In genomic region chr7:90931996-90932912, GRCh38 we compare ENCODE assay signal across 8 cellular contexts.
DNase-seq lines count a peak whose midpoint lies in the region; ATAC-seq, FAIRE-seq and TF ChIP-seq lines count a peak whose summit lies in the region.

No MANE protein-coding gene starts in this region.

- FAIRE-seq in GM12892 (lab: Jason Lieb, UNC) = peak; percentile 95

- H3K4me1 ChIP-seq in mammary epithelial cell (ENCODE audit: insufficient read depth, low read length) (no peaks in the 10 kb centered on the region), HAP-1 (no peaks in the 10 kb centered on the region)

- intact Hi-C loops in mammary epithelial cell (cut with micrococcal nuclease) = no loop called here

- no peak overlapping the region for H3K4me3 ChIP-seq in mammary epithelial cell (replicated peaks in 1 of 3; ENCODE audit: insufficient read depth in 1 of 3, low read depth in 2 of 3, low read length in 3 of 3)
- no peak overlapping the region for H3K4me3 ChIP-seq in HAP-1

- TF ChIP-seq POLR2A in GM12892 (IDR thresholded peaks at IDR 0.05; ENCODE audit: low read depth, low read length) = no peak

- in situ Hi-C loops in mammary epithelial cell (cut with MboI; ENCODE audit: low sequenced_read_pairs in 2 of 2) (no loop called here), HAP-1 (cut with MboI; ENCODE audit: low sequenced_read_pairs) (no loop called here)

- H3K27ac ChIP-seq in mammary epithelial cell (ENCODE audit: insufficient read depth, low read depth, low read length) = no peak overlapping the region

- BruUV-seq in mammary epithelial cell (replicated peaks; lab: Mats Ljungman, UMichigan) = no TSS peak

- no peaks in the 10 kb centered on the region for H4K20me1 ChIP-seq in mammary epithelial cell (ENCODE audit: insufficient read depth, low read length)

- H3K4me2 ChIP-seq in mammary epithelial cell (ENCODE audit: insufficient read depth, low read depth, low read length) = no peak overlapping the region

- no peaks in the 10 kb centered on the region for H3K79me2 ChIP-seq in mammary epithelial cell (ENCODE audit: insufficient read depth, low read length)

- no peaks in the 10 kb centered on the region for H3K9me3 ChIP-seq in mammary epithelial cell (replicated peaks; ENCODE audit: insufficient read depth, low read length)
- H3K9me3 ChIP-seq in HAP-1 = no peaks in the 10 kb centered on the region

- 81% methylated on average over 5 of the region's 5 CpGs for WGBS in mammary epithelial cell (ENCODE audit: low coverage, missing lambda C conversion rate)

- H3K36me3 ChIP-seq in mammary epithelial cell (ENCODE audit: insufficient read depth, low read length) = no peaks in the 10 kb centered on the region
- H3K36me3 ChIP-seq in HAP-1 (replicated peaks) = no peaks in the 10 kb centered on the region

- H3K27me3 ChIP-seq in mammary epithelial cell (ENCODE audit: insufficient read depth, low read length) (no peaks in the 10 kb centered on the region), HAP-1 (ENCODE audit: low read depth) (no peaks in the 10 kb centered on the region)

- peak; percentile 99 for ATAC-seq in GM21526 (IDR thresholded peaks at IDR 0.05; ENCODE audit: low FRiP score, unreplicated experiment)
- peak; percentile 98 for ATAC-seq in HG03442 (IDR thresholded peaks at IDR 0.05; ENCODE audit: unreplicated experiment)
- ATAC-seq in SK-N-SH treated with all-trans-retinoic acid at 6 μM for 48 hours = no peak

- TF ChIP-seq CTCF in mammary epithelial cell (conservative IDR thresholded peaks at IDR 0.05 in 1 of 2, IDR thresholded peaks at IDR 0.05 in 1 of 2; ENCODE audit: extremely low read depth in 1 of 2, insufficient read depth in 1 of 2, low read depth in 1 of 2, low read length in 2 of 2) = no peak

- dilution Hi-C loops in mammary epithelial cell (cut with HindIII; ENCODE audit: low sequenced_read_pairs) = no loop called here

- CTCF ChIA-PET in mammary epithelial cell (lab: Charles Lee; ENCODE audit: low non-redundant PET) = no interaction called here

- no peak overlapping the region for H2AFZ ChIP-seq in mammary epithelial cell (ENCODE audit: low read depth, low read length)

- DNase-seq in GM12892 (ENCODE audit: insufficient read length) = peak; percentile 19
- peak; percentile 22 for DNase-seq in brain pericyte (ENCODE audit: low read depth, low spot score)
- DNase-seq in mammary epithelial cell = no peak
- no peak for DNase-seq in NCI-H1105 treated with DMSO at 0.1 percent for 48 hours (lab: John Stamatoyannopoulos, UW)
- no peak for DNase-seq in HAP-1 (ENCODE audit: low spot score in 2 of 2)

- no peak overlapping the region for H3K9ac ChIP-seq in mammary epithelial cell (ENCODE audit: insufficient read depth, low read length)

TF ChIP-seq in SK-N-SH treated with all-trans-retinoic acid at 6 μM for 48 hours, 23 proteins besides CTCF, POLR2A, EP300 and RAD21:
- TF ChIP-seq OSR1 (CRISPR knock-in tag; IDR thresholded peaks at IDR 0.05) (no peak), TCF4 (CRISPR knock-in tag; IDR thresholded peaks at IDR 0.05; ENCODE audit: borderline replicate concordance) (no peak), PPARA (CRISPR knock-in tag; IDR thresholded peaks at IDR 0.05; ENCODE audit: borderline replicate concordance) (no peak), ISL1 (CRISPR knock-in tag; IDR thresholded peaks at IDR 0.05) (no peak), GLIS3 (CRISPR knock-in tag; IDR thresholded peaks at IDR 0.05) (no peak)
- TF ChIP-seq, protein P1, sequence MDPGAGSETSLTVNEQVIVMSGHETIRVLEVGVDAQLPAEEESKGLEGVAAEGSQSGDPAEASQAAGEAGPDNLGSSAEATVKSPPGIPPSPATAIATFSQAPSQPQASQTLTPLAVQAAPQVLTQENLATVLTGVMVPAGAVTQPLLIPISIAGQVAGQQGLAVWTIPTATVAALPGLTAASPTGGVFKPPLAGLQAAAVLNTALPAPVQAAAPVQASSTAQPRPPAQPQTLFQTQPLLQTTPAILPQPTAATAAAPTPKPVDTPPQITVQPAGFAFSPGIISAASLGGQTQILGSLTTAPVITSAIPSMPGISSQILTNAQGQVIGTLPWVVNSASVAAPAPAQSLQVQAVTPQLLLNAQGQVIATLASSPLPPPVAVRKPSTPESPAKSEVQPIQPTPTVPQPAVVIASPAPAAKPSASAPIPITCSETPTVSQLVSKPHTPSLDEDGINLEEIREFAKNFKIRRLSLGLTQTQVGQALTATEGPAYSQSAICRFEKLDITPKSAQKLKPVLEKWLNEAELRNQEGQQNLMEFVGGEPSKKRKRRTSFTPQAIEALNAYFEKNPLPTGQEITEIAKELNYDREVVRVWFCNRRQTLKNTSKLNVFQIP (CRISPR knock-in tag; IDR thresholded peaks at IDR 0.05; ENCODE audit: borderline replicate concordance, low read depth) = no peak

Comparison
In these comparisons a context has a peak if more than half of its experiments do, and no peak if none do; other contexts are left out.
1. DNase-seq: peak in GM12892 (single experiment) and brain pericyte (single experiment); none in mammary epithelial cell (single experiment), NCI-H1105 treated with DMSO at 0.1 percent for 48 hours (single experiment) and HAP-1 (0 of 2).